In the genomic region with DNA sequence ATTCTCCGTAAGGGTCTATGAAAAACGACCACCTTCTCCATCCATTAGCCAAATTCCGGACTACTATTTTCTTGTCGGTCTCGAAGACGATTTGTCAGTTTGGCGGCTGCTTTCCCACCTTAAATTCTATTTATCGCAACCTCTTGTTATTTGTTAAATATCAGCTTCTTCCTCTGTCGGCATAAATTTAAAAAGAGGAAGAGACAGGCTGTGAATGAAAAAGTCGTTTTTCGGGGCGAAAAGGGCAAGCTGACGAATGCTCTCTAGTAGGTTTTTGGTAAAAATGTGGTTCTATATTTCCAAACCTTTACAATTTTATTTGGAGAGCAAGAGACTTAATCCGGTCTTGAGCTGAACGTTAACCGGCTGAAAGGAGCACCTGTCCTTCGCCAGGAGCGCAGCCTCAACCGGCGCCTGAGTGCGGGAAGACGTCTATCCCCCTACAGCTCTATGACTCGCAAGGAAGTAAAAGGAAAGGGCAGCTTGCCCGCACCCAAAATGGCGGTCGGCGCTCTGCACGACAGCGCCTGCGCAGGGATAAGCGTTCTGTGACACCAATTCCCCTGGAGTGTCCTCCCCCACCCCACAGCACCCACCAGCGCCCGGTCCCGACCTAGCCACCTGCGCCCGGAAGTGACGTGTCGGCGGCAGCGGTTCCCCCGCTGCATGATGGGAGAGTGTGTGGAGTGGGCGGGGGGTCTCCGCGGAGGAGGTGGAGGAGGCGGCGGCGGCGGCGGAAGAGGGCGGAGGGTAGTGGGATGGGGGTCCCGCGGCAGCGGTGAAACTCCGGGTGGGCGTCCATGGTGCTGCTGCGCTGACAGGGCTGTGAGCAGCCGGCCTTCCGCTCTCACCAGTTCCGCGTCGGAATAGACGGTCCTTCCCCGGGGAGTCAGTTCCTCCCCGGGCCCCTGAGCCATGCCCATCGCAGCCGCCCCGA, we compare ENCODE assay signal across 1 cellular context.
TF ChIP-seq lines count a peak whose summit lies in the region.

A gene with protein sequence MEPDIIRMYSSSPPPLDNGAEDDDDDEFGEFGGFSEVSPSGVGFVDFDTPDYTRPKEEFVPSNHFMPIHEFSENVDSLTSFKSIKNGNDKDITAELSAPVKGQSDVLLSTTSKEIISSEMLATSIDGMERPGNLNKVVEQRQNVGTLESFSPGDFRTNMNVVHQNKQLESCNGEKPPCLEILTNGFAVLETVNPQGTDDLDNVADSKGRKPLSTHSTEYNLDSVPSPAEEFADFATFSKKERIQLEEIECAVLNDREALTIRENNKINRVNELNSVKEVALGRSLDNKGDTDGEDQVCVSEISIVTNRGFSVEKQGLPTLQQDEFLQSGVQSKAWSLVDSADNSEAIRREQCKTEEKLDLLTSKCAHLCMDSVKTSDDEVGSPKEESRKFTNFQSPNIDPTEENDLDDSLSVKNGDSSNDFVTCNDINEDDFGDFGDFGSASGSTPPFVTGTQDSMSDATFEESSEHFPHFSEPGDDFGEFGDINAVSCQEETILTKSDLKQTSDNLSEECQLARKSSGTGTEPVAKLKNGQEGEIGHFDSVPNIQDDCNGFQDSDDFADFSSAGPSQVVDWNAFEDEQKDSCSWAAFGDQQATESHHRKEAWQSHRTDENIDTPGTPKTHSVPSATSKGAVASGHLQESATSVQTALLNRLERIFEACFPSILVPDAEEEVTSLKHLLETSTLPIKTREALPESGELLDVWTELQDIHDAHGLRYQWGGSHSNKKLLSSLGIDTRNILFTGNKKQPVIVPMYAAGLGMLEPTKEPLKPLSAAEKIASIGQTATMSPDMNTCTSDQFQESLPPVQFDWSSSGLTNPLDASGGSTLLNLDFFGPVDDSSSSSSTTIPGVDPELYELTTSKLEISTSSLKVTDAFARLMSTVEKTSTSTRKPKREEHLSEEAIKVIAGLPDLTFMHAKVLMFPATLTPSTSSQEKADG (plus strand): TSS at position 662 of the 937 bp plus-strand sequence. CDS start 27,147 bp downstream, outside the sequence.

TF ChIP-seq in K562, 482 proteins besides CTCF, POLR2A, EP300 and RAD21 (continued from another document and continues in another):
- TF ChIP-seq, protein P1, sequence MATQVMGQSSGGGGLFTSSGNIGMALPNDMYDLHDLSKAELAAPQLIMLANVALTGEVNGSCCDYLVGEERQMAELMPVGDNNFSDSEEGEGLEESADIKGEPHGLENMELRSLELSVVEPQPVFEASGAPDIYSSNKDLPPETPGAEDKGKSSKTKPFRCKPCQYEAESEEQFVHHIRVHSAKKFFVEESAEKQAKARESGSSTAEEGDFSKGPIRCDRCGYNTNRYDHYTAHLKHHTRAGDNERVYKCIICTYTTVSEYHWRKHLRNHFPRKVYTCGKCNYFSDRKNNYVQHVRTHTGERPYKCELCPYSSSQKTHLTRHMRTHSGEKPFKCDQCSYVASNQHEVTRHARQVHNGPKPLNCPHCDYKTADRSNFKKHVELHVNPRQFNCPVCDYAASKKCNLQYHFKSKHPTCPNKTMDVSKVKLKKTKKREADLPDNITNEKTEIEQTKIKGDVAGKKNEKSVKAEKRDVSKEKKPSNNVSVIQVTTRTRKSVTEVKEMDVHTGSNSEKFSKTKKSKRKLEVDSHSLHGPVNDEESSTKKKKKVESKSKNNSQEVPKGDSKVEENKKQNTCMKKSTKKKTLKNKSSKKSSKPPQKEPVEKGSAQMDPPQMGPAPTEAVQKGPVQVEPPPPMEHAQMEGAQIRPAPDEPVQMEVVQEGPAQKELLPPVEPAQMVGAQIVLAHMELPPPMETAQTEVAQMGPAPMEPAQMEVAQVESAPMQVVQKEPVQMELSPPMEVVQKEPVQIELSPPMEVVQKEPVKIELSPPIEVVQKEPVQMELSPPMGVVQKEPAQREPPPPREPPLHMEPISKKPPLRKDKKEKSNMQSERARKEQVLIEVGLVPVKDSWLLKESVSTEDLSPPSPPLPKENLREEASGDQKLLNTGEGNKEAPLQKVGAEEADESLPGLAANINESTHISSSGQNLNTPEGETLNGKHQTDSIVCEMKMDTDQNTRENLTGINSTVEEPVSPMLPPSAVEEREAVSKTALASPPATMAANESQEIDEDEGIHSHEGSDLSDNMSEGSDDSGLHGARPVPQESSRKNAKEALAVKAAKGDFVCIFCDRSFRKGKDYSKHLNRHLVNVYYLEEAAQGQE (CRISPR knock-in tag; IDR thresholded peaks at IDR 0.05; ENCODE audit: low read depth), result no peak
- no peak for TF ChIP-seq ELK3 (CRISPR knock-in tag; IDR thresholded peaks at IDR 0.05)
- TF ChIP-seq MIER1 (IDR thresholded peaks at IDR 0.05; ENCODE audit: low read depth), result no peak
- no peak for TF ChIP-seq CHCHD3 (CRISPR knock-in tag; IDR thresholded peaks at IDR 0.05)
- no peak for TF ChIP-seq TAF15 (IDR thresholded peaks at IDR 0.05; ENCODE audit: low read depth, low read length)
- no peak for TF ChIP-seq ZNF830 (CRISPR knock-in tag; IDR thresholded peaks at IDR 0.05)
- no peak; the same call in 1 of the 2 replicates for TF ChIP-seq DPF2 (IDR thresholded peaks at IDR 0.05)
- no peak for TF ChIP-seq DLX4 (CRISPR knock-in tag; IDR thresholded peaks at IDR 0.05)
- no peak for TF ChIP-seq RBM15 (IDR thresholded peaks at IDR 0.05; ENCODE audit: insufficient read depth, low read length)
- TF ChIP-seq KDM5B (IDR thresholded peaks at IDR 0.05; ENCODE audit: insufficient replicate concordance, low read depth, low read length), result peak; percentile 90
- no peak for TF ChIP-seq ZNF3 (CRISPR knock-in tag; IDR thresholded peaks at IDR 0.05)
- no peak for TF ChIP-seq ZNF217 (CRISPR knock-in tag; IDR thresholded peaks at IDR 0.05)
- TF ChIP-seq RREB1 (CRISPR knock-in tag; IDR thresholded peaks at IDR 0.05), result no peak
- no peak; the same call in 1 of the 2 replicates for TF ChIP-seq CBFB (CRISPR knock-in tag; IDR thresholded peaks at IDR 0.05)
- TF ChIP-seq, protein P2, sequence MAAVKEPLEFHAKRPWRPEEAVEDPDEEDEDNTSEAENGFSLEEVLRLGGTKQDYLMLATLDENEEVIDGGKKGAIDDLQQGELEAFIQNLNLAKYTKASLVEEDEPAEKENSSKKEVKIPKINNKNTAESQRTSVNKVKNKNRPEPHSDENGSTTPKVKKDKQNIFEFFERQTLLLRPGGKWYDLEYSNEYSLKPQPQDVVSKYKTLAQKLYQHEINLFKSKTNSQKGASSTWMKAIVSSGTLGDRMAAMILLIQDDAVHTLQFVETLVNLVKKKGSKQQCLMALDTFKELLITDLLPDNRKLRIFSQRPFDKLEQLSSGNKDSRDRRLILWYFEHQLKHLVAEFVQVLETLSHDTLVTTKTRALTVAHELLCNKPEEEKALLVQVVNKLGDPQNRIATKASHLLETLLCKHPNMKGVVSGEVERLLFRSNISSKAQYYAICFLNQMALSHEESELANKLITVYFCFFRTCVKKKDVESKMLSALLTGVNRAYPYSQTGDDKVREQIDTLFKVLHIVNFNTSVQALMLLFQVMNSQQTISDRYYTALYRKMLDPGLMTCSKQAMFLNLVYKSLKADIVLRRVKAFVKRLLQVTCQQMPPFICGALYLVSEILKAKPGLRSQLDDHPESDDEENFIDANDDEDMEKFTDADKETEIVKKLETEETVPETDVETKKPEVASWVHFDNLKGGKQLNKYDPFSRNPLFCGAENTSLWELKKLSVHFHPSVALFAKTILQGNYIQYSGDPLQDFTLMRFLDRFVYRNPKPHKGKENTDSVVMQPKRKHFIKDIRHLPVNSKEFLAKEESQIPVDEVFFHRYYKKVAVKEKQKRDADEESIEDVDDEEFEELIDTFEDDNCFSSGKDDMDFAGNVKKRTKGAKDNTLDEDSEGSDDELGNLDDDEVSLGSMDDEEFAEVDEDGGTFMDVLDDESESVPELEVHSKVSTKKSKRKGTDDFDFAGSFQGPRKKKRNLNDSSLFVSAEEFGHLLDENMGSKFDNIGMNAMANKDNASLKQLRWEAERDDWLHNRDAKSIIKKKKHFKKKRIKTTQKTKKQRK (IDR thresholded peaks at IDR 0.05; ENCODE audit: borderline replicate concordance, low read depth, low read length), result no peak
- 0 out of 2 replicates have a peak, but pooled peaks have one; percentile 33 for TF ChIP-seq SMARCC2 (IDR thresholded peaks at IDR 0.05; ENCODE audit: low read depth)
- peak; percentile 14 for TF ChIP-seq HDAC3 (IDR thresholded peaks at IDR 0.05; ENCODE audit: borderline replicate concordance, partially characterized antibody)
- no peak for TF ChIP-seq ZNF121 (CRISPR knock-in tag; conservative IDR thresholded peaks at IDR 0.05)
- TF ChIP-seq, protein P3, sequence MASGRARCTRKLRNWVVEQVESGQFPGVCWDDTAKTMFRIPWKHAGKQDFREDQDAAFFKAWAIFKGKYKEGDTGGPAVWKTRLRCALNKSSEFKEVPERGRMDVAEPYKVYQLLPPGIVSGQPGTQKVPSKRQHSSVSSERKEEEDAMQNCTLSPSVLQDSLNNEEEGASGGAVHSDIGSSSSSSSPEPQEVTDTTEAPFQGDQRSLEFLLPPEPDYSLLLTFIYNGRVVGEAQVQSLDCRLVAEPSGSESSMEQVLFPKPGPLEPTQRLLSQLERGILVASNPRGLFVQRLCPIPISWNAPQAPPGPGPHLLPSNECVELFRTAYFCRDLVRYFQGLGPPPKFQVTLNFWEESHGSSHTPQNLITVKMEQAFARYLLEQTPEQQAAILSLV (tag; IDR thresholded peaks at IDR 0.05), result no peak
- TF ChIP-seq RBM39 (optimal IDR thresholded peaks at IDR 0.05; ENCODE audit: low read depth, low read length), result no peak
- no peak for TF ChIP-seq STAT5A (IDR thresholded peaks at IDR 0.05; ENCODE audit: borderline replicate concordance, low read length)
- TF ChIP-seq, protein P4, sequence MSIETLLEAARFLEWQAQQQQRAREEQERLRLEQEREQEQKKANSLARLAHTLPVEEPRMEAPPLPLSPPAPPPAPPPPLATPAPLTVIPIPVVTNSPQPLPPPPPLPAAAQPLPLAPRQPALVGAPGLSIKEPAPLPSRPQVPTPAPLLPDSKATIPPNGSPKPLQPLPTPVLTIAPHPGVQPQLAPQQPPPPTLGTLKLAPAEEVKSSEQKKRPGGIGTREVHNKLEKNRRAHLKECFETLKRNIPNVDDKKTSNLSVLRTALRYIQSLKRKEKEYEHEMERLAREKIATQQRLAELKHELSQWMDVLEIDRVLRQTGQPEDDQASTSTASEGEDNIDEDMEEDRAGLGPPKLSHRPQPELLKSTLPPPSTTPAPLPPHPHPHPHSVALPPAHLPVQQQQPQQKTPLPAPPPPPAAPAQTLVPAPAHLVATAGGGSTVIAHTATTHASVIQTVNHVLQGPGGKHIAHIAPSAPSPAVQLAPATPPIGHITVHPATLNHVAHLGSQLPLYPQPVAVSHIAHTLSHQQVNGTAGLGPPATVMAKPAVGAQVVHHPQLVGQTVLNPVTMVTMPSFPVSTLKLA (conservative IDR thresholded peaks at IDR 0.05), result peak; percentile 44 to 60
- TF ChIP-seq SMC3 (conservative IDR thresholded peaks at IDR 0.05; ENCODE audit: insufficient read depth, low read depth, low read length), result no peak
- peak; percentile 63 for TF ChIP-seq NR2C1 (IDR thresholded peaks at IDR 0.05)
- TF ChIP-seq NR2C1 (tag; IDR thresholded peaks at IDR 0.05), result peak; percentile 79
- TF ChIP-seq, protein P5, sequence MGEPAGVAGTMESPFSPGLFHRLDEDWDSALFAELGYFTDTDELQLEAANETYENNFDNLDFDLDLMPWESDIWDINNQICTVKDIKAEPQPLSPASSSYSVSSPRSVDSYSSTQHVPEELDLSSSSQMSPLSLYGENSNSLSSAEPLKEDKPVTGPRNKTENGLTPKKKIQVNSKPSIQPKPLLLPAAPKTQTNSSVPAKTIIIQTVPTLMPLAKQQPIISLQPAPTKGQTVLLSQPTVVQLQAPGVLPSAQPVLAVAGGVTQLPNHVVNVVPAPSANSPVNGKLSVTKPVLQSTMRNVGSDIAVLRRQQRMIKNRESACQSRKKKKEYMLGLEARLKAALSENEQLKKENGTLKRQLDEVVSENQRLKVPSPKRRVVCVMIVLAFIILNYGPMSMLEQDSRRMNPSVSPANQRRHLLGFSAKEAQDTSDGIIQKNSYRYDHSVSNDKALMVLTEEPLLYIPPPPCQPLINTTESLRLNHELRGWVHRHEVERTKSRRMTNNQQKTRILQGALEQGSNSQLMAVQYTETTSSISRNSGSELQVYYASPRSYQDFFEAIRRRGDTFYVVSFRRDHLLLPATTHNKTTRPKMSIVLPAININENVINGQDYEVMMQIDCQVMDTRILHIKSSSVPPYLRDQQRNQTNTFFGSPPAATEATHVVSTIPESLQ (CRISPR knock-in tag; IDR thresholded peaks at IDR 0.05), result no peak
